ENCODE assay signal across 9 cellular contexts in the genomic region with DNA sequence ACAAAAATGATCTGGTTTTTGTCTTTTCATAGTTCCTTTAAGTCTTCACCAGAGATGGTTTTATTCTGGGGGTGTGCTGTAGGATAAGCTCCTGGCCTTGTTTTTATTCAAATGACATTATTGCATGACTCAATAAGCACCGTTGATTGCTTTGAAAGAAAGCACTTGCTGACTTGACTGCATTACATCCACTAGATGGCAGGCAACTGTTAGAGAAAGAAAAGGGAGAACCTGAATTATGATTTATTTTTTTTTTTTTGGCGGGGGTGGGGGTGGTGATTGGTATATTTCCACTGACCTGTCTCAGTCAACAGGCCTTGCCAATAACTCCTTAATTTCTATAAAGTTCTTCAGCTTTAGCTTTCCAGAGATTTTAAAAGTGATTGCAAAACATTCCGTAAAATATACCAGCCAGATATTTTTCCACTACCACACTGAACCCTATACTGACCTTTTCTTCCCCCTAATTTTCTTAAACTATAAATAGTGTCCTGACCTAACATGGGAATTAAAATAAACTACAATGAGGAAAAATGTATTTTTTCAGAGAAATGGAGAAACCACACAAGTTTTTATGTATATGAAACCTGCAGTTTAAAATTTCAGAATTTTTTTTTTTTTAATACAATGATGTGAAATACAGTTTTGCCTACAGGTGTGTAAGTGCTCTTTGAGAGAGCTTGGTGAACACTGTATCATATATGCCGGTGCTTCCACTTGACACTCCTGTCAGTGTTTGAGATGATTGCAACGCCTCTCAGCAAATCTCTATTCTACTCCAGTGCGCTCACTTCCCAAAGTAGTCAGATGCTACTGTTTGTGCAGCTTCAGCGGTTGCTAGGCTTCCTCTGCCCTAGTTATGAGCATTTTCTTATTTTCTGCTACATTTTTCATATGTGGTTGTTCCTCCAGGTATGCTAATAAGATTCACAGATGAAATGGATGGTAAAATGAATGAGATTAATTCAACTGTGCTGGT.
DNase-seq lines count a peak whose midpoint lies in the region; ATAC-seq and TF ChIP-seq lines count a peak whose summit lies in the region.
"Had no signal": no experiment of that assay in that cellular context is flagged by ENCODE, and none has a peak within 500 bp of the region (broad histone marks: within the 10 kb centered on the region; RNA-seq: fewer than 3 reads in every experiment).

No MANE protein-coding gene starts in this region.

- no peak overlapping the region for H3K4me3 Mint-ChIP-seq in stimulated activated effector memory CD8-positive, alpha-beta T cell treated with anti-CD3 and anti-CD28 coated beads, Interleukin-12 subunit alpha, Interleukin-12 subunit beta, amount 100 ng/mL, for 72 hours
- no peak overlapping the region for H3K4me3 Mint-ChIP-seq in activated CD4-positive, alpha-beta memory T cell treated with anti-CD3 and anti-CD28 coated beads for 36 hours
- H3K4me3 Mint-ChIP-seq: naive B cell had no signal

- H3K36me3 ChIP-seq in RWPE2 (ENCODE audit: low read depth) (no peaks in the 10 kb centered on the region), prostate gland (no peaks in the 10 kb centered on the region)

- H3K27me3 ChIP-seq in RWPE2 (ENCODE audit: insufficient read depth, poor library complexity, severe bottlenecking): no peaks in the 10 kb centered on the region
- H3K27me3 ChIP-seq in prostate gland (replicated peaks; ENCODE audit: insufficient read depth): no peaks in the 10 kb centered on the region

- no peak overlapping the region for H3K27ac Mint-ChIP-seq in stimulated activated effector memory CD8-positive, alpha-beta T cell treated with anti-CD3 and anti-CD28 coated beads, Interleukin-12 subunit alpha, Interleukin-12 subunit beta, amount 100 ng/mL, for 72 hours
- H3K27ac Mint-ChIP-seq in activated CD4-positive, alpha-beta memory T cell treated with anti-CD3 and anti-CD28 coated beads for 36 hours: no peak overlapping the region

- H3K9me3 ChIP-seq in RWPE2 (ENCODE audit: severe bottlenecking) (no peaks in the 10 kb centered on the region), prostate gland (no peaks in the 10 kb centered on the region)

- peaks cover 3% of the 10 kb centered on the region for H3K9me3 Mint-ChIP-seq in stimulated activated effector memory CD8-positive, alpha-beta T cell treated with anti-CD3 and anti-CD28 coated beads, Interleukin-12 subunit alpha, Interleukin-12 subunit beta, amount 100 ng/mL, for 72 hours
- no peaks in the 10 kb centered on the region for H3K9me3 Mint-ChIP-seq in activated CD4-positive, alpha-beta memory T cell treated with anti-CD3 and anti-CD28 coated beads for 36 hours

- H3K4me1 Mint-ChIP-seq in stimulated activated effector memory CD8-positive, alpha-beta T cell treated with anti-CD3 and anti-CD28 coated beads, Interleukin-12 subunit alpha, Interleukin-12 subunit beta, amount 100 ng/mL, for 72 hours: no peaks in the 10 kb centered on the region
- H3K4me1 Mint-ChIP-seq in activated CD4-positive, alpha-beta memory T cell treated with anti-CD3 and anti-CD28 coated beads for 36 hours (ENCODE audit: low read depth): no peaks in the 10 kb centered on the region
- H3K4me1 Mint-ChIP-seq: naive B cell had no signal

- CTCF ChIA-PET in activated CD4-positive, alpha-beta memory T cell treated with anti-CD3 and anti-CD28 coated beads for 36 hours (lab: Charles Lee): interaction anchor here (0.6 to 1.1 kb wide), 3 partner anchors 13 to 1678 kb away, joined by 3 to 4 read pairs (median 4); no protein-coding TSS in a partner anchor

- TF ChIP-seq POLR2A in prostate gland (IDR thresholded peaks at IDR 0.05): no peak

- ATAC-seq in HG03520 (IDR thresholded peaks at IDR 0.05; ENCODE audit: unreplicated experiment) (peak; percentile 51), RWPE2 (ENCODE audit: low read depth) (peak; percentile 72)
- no peak for ATAC-seq in stimulated activated effector memory CD8-positive, alpha-beta T cell treated with anti-CD3 and anti-CD28 coated beads, Interleukin-12 subunit alpha, Interleukin-12 subunit beta, amount 100 ng/mL, for 72 hours

- peak; percentile 87 for TF ChIP-seq CTCF in RWPE2 (IDR thresholded peaks at IDR 0.05; ENCODE audit: poor library complexity, severe bottlenecking)
- peak in 3 of 4 experiments; percentile 17 to 37 (median 32) for TF ChIP-seq CTCF in prostate gland (IDR thresholded peaks at IDR 0.05)

- 52% methylated on average over 7 of the region's 7 CpGs for WGBS in prostate gland

- H3K4me1 ChIP-seq in RWPE2 (ENCODE audit: insufficient read depth, poor library complexity, severe bottlenecking): peaks cover 5% of the 10 kb centered on the region
- no peaks in the 10 kb centered on the region for H3K4me1 ChIP-seq in prostate gland (replicated peaks)

- H3K27ac ChIP-seq in RWPE2 (ENCODE audit: poor library complexity, severe bottlenecking): no peak overlapping the region
- H3K27ac ChIP-seq in prostate gland: no peak overlapping the region

- intact Hi-C loops in prostate gland (cut with DNase I): loop anchor here (5.0 kb wide), 1 partner anchor 1242 kb away; no protein-coding TSS in a partner anchor
- intact Hi-C loops in activated CD4-positive, alpha-beta memory T cell treated with anti-CD3 and anti-CD28 coated beads for 36 hours (cut with micrococcal nuclease): loop anchor here (1.0 kb wide), 1 partner anchor 1239 kb away; no protein-coding TSS in a partner anchor

- POLR2A ChIA-PET in activated CD4-positive, alpha-beta memory T cell treated with anti-CD3 and anti-CD28 coated beads for 36 hours (lab: Charles Lee): interaction anchor here (0.7 kb wide), 1 partner anchor 1798 kb away, joined by 4 read pairs; no protein-coding TSS in a partner anchor

- H3K4me3 ChIP-seq in RWPE2 (ENCODE audit: severe bottlenecking) (no peak overlapping the region), prostate gland (no peak overlapping the region)

- peak; percentile 73 for DNase-seq in DMS53 treated with DMSO at 0.1 percent for 48 hours (lab: John Stamatoyannopoulos, UW; ENCODE audit: unreplicated experiment)
- DNase-seq in RWPE2 (ENCODE audit: low spot score): no peak
- DNase-seq in fibroblast of the conjunctiva (ENCODE audit: low read depth): peak; percentile 62
- DNase-seq in prostate gland (ENCODE audit: low spot score): no peak
- no peak for DNase-seq in stimulated activated naive CD4-positive, alpha-beta T cell (lab: John Stamatoyannopoulos, UW)
- no peak for DNase-seq in stimulated activated effector memory CD8-positive, alpha-beta T cell treated with anti-CD3 and anti-CD28 coated beads, Interleukin-12 subunit alpha, Interleukin-12 subunit beta, amount 100 ng/mL, for 72 hours (ENCODE audit: low spot score in 2 of 2)
- DNase-seq in activated CD4-positive, alpha-beta memory T cell treated with anti-CD3 and anti-CD28 coated beads for 36 hours: no peak
- DNase-seq: naive B cell had no signal

- H3K36me3 Mint-ChIP-seq in stimulated activated effector memory CD8-positive, alpha-beta T cell treated with anti-CD3 and anti-CD28 coated beads, Interleukin-12 subunit alpha, Interleukin-12 subunit beta, amount 100 ng/mL, for 72 hours: no peaks in the 10 kb centered on the region
- H3K36me3 Mint-ChIP-seq in activated CD4-positive, alpha-beta memory T cell treated with anti-CD3 and anti-CD28 coated beads for 36 hours: no peaks in the 10 kb centered on the region
- H3K36me3 Mint-ChIP-seq: naive B cell had no signal

- H3K27me3 Mint-ChIP-seq in activated CD4-positive, alpha-beta memory T cell treated with anti-CD3 and anti-CD28 coated beads for 36 hours: peaks cover 1% of the 10 kb centered on the region

Comparison
In these comparisons a context has a peak if more than half of its experiments do, and no peak if none do; other contexts are left out.
1. DNase-seq: peak in DMS53 treated with DMSO at 0.1 percent for 48 hours (single experiment) and fibroblast of the conjunctiva (single experiment); none in RWPE2 (single experiment), prostate gland (single experiment), stimulated activated naive CD4-positive, alpha-beta T cell (0 of 6), stimulated activated effector memory CD8-positive, alpha-beta T cell treated with anti-CD3 and anti-CD28 coated beads, Interleukin-12 subunit alpha, Interleukin-12 subunit beta, amount 100 ng/mL, for 72 hours (0 of 2) and activated CD4-positive, alpha-beta memory T cell treated with anti-CD3 and anti-CD28 coated beads for 36 hours (single experiment).